23 cellular contexts compared by ENCODE assay signal in the genomic region with DNA sequence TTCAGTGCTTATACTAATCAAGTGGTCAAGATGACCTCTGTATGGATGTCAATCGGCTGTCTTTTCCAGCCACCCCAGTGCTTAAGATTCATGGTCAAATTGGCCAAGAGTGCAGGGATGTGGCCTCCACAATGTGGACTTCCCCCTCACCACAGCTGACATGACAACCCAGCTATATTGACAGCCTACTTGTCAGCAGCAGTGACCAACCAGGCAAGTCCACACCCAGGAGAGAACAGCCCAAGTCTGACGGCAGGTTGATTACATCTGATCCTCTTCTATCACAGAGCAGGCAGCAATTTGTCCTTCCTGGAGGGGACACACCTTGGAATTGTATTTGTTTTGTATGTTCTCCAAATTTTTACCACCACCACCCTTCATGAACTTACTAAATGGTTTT. TPM values are rescaled to one million over a fixed set of nuclear protein-coding genes. Genes with fewer than 3 reads are reported as not detected.
"Had no signal": no experiment of that assay in that cellular context is flagged by ENCODE, and none has a peak within 500 bp of the region (broad histone marks: within the 10 kb centered on the region; RNA-seq: fewer than 3 reads in every experiment).

No MANE protein-coding gene starts in this region.

- H3K4me2 ChIP-seq: smooth muscle cell had no signal

- H3K4me3 Mint-ChIP-seq: activated naive CD8-positive, alpha-beta T cell treated with anti-CD3 and anti-CD28 coated beads for 36 hours; natural killer cell treated with Interleukin-12 subunit alpha and Interleukin-12 subunit beta and Interleukin-15 and Interleukin-18, amount 100 ng/mL, for 72 hours had no signal

- H3K27ac ChIP-seq: cardiac muscle cell, epithelial cell of prostate, foreskin keratinocyte, right lobe of liver, thoracic aorta, WERI-Rb-1 had no signal

- H3K27ac Mint-ChIP-seq: activated naive CD8-positive, alpha-beta T cell treated with anti-CD3 and anti-CD28 coated beads for 36 hours; natural killer cell treated with Interleukin-12 subunit alpha and Interleukin-12 subunit beta and Interleukin-15 and Interleukin-18, amount 100 ng/mL, for 72 hours had no signal

- H3K4me3 ChIP-seq: cardiac muscle cell, dorsolateral prefrontal cortex, right lobe of liver, smooth muscle cell, thoracic aorta had no signal

- H3K4me1 Mint-ChIP-seq: activated naive CD8-positive, alpha-beta T cell treated with anti-CD3 and anti-CD28 coated beads for 36 hours had no signal

- H3K4me1 ChIP-seq: foreskin keratinocyte, right lobe of liver had no signal

- H3K9me3 Mint-ChIP-seq: activated naive CD8-positive, alpha-beta T cell treated with anti-CD3 and anti-CD28 coated beads for 36 hours; natural killer cell treated with Interleukin-12 subunit alpha and Interleukin-12 subunit beta and Interleukin-15 and Interleukin-18, amount 100 ng/mL, for 72 hours had no signal

- ATAC-seq: foreskin keratinocyte, right lobe of liver had no signal

- H3K9me3 ChIP-seq: right lobe of liver, thoracic aorta had no signal

- H3K27me3 Mint-ChIP-seq: activated naive CD8-positive, alpha-beta T cell treated with anti-CD3 and anti-CD28 coated beads for 36 hours; natural killer cell treated with Interleukin-12 subunit alpha and Interleukin-12 subunit beta and Interleukin-15 and Interleukin-18, amount 100 ng/mL, for 72 hours had no signal

- DNase-seq: activated CD4-positive, alpha-beta T cell treated with anti-CD3 and anti-CD28 coated beads for 1 hour; activated naive CD4-positive, alpha-beta T cell; activated naive CD8-positive, alpha-beta T cell treated with anti-CD3 and anti-CD28 coated beads for 36 hours; amniotic stem cell; dorsolateral prefrontal cortex; foreskin keratinocyte; mesenchymal stem cell; right lobe of liver; stimulated activated CD4-positive, alpha-beta T cell treated with anti-CD3 and anti-CD28 coated beads, Interleukin-4, amount 100 ng/mL, for 1 hour; SW 1271; T-helper 2 cell; WERI-Rb-1 had no signal

- H3K27me3 ChIP-seq: cardiac muscle cell, dorsolateral prefrontal cortex, foreskin keratinocyte, right lobe of liver had no signal

RNA-seq across cellular contexts. Expression of gene ERVW-1, which starts 8.2 kb away (rescaled TPM):
- total RNA-seq: activated CD8-positive, alpha-beta memory T cell treated with anti-CD3 and anti-CD28 coated beads for 36 hours; activated naive CD8-positive, alpha-beta T cell treated with anti-CD3 and anti-CD28 coated beads for 36 hours; cardiac muscle cell; fibroblast of lung; foreskin keratinocyte; liver; mucosa of gallbladder; natural killer cell treated with Interleukin-12 subunit alpha and Interleukin-12 subunit beta and Interleukin-15 and Interleukin-18, amount 100 ng/mL, for 72 hours; posterior vena cava; right lobe of liver; thoracic aorta; urinary bladder had no signal
